8 cellular contexts compared by ENCODE assay signal in genomic region chr1:156797212-156797871, GRCh38. TPM values are rescaled to one million over a fixed set of nuclear protein-coding genes. Genes with fewer than 3 reads are reported as not detected.
DNase-seq lines count a peak whose midpoint lies in the region; ATAC-seq and TF ChIP-seq lines count a peak whose summit lies in the region.

No MANE protein-coding gene starts in this region.

- TF ChIP-seq POLR2A in vagina (IDR thresholded peaks at IDR 0.05): no peak

- peaks cover 80% of the 10 kb centered on the region for H3K36me3 ChIP-seq in A673 (ENCODE audit: insufficient read depth, low read length, poor library complexity, severe bottlenecking)
- H3K36me3 ChIP-seq in GM06990 (ENCODE audit: control insufficient read depth, insufficient read depth, low read length): peaks cover 30% of the 10 kb centered on the region
- H3K36me3 ChIP-seq in lung (ENCODE audit: control insufficient read depth in 2 of 2, insufficient read depth in 2 of 2, low read length in 2 of 2): peaks cover 43 to 56% of the 10 kb centered on the region in 2 donors
- peaks cover 0 to 68% of the 10 kb centered on the region in 2 donors for H3K36me3 ChIP-seq in vagina
- H3K36me3 ChIP-seq in MG63: peaks cover 90% of the 10 kb centered on the region

- intact Hi-C loops in A673 (cut with micrococcal nuclease; ENCODE audit: unreplicated experiment) (loop anchor here (2.0 kb wide), 1 partner anchor 63 kb away; the partner anchor contains the start of gene NTRK1), vagina (cut with DNase I) (no loop called here)

- H3K4me3 ChIP-seq in A673 (ENCODE audit: low read depth, low read length, poor library complexity, severe bottlenecking) (no peak overlapping the region), GM06990 (replicated peaks; ENCODE audit: low read depth, low read length) (no peak overlapping the region), lung (no peak overlapping the region), vagina (no peak overlapping the region), MG63 (no peak overlapping the region)

- H3K4me1 ChIP-seq in A673 (ENCODE audit: insufficient read depth, low read length, poor library complexity, severe bottlenecking): peaks cover 24% of the 10 kb centered on the region
- H3K4me1 ChIP-seq in lung (ENCODE audit: control insufficient read depth in 2 of 2, insufficient read depth in 2 of 2, low read length in 2 of 2): peaks cover 0 to 3% of the 10 kb centered on the region in 2 donors
- peaks cover 15% of the 10 kb centered on the region for H3K4me1 ChIP-seq in vagina

- H3K9me3 ChIP-seq in A673 (ENCODE audit: low read depth, low read length, poor library complexity, severe bottlenecking) (no peaks in the 10 kb centered on the region), lung (ENCODE audit: control insufficient read depth in 2 of 2, insufficient read depth in 1 of 2, low read length in 1 of 2) (no peaks in the 10 kb centered on the region), vagina (no peaks in the 10 kb centered on the region), MG63 (no peaks in the 10 kb centered on the region)

- 56 to 58% methylated on average over 4 of the region's 4 CpGs for WGBS in lung, 2 donors

- no TSS peak for BruUV-seq in A673 (replicated peaks; lab: Mats Ljungman, UMichigan)

- H3K27me3 ChIP-seq in A673 (replicated peaks; ENCODE audit: insufficient read depth, low read depth, low read length, poor library complexity): no peaks in the 10 kb centered on the region
- no peaks in the 10 kb centered on the region for H3K27me3 ChIP-seq in GM06990 (replicated peaks; ENCODE audit: control insufficient read depth, insufficient read depth, low read length)
- no peaks in the 10 kb centered on the region for H3K27me3 ChIP-seq in lung (ENCODE audit: control insufficient read depth, insufficient read depth)
- no peaks in the 10 kb centered on the region for H3K27me3 ChIP-seq in vagina
- no peaks in the 10 kb centered on the region for H3K27me3 ChIP-seq in MG63

- DNase-seq in A673 (ENCODE audit: low spot score): peak; percentile 70
- DNase-seq in GM06990 (ENCODE audit: extremely low read depth, insufficient read length): no peak
- peak; percentile 76 for DNase-seq in NCI-H1694 (lab: John Stamatoyannopoulos, UW)
- DNase-seq in T1000 (lab: John Stamatoyannopoulos, UW): peak; percentile 19
- DNase-seq in central memory CD4-positive, alpha-beta T cell: peak; percentile 65
- DNase-seq in lung (ENCODE audit: low spot score): no peak
- no peak for DNase-seq in vagina (ENCODE audit: extremely low spot score in 2 of 2)
- no peak for DNase-seq in MG63

- TF ChIP-seq CTCF in A673 (conservative IDR thresholded peaks at IDR 0.05; ENCODE audit: low read depth, low read length) (peak; percentile 90), GM06990 (IDR thresholded peaks at IDR 0.05; ENCODE audit: insufficient read depth, low read length, poor library complexity, severe bottlenecking) (peak; percentile 87), lung (IDR thresholded peaks at IDR 0.05; ENCODE audit: control extremely low read depth, extremely low read depth) (peak; percentile 75), vagina (IDR thresholded peaks at IDR 0.05) (peak in 2 of 3 experiments; percentile 35 to 60)

- POLR2A ChIA-PET in A673 (lab: Charles Lee; ENCODE audit: low non-redundant PET): no interaction called here

- H3K27ac ChIP-seq in A673 (ENCODE audit: low read depth, low read length, poor library complexity, severe bottlenecking) (no peak overlapping the region), lung (ENCODE audit: low read depth in 1 of 2, low read length in 1 of 2) (no peak overlapping the region), vagina (no peak overlapping the region)

- no peak for ATAC-seq in lung (ENCODE audit: insufficient read depth, low FRiP score)

- CTCF ChIA-PET in A673 (lab: Charles Lee): no interaction called here

RNA-seq across cellular contexts. Expression of gene SH2D2A, which starts 19.3 kb away (rescaled TPM):
- total RNA-seq in A673 (2021) (3.5 and 6.0 TPM in 2 replicates), lung (1 to 10 TPM; 1.6 to 2.4 TPM), vagina (4.9 TPM)
- 1 to 10 TPM; 1.1 to 3.0 TPM for polyA plus RNA-seq in lung
- not detected in 2 replicates for total RNA-seq in MG63 (2014; rRNA removed; shearing (Covaris generic); ENCODE audit: low replicate concordance)

RNA-seq across cellular contexts. Expression of gene PRCC, which starts 30.0 kb away (rescaled TPM):
- total RNA-seq in A673 (2021) (121 and 125 TPM in 2 replicates), lung (10 to 100 TPM; 38.5 to 52.7 TPM), vagina (30.4 TPM)
- polyA plus RNA-seq in lung: 10 to 100 TPM; 36.2 to 40.0 TPM
- total RNA-seq in MG63 (2014; rRNA removed; shearing (Covaris generic); ENCODE audit: low replicate concordance): 56.9 and 65.6 TPM in 2 replicates

RNA-seq across cellular contexts. Expression of gene HDGF, which starts 45.9 kb away (rescaled TPM):
- total RNA-seq in A673 (2021) (477 and 536 TPM in 2 replicates), lung (100 to 1,000 TPM; 184 to 187 TPM), vagina (154 TPM)
- polyA plus RNA-seq in lung: 100 to 1,000 TPM; 104 to 226 TPM
- 565 and 817 TPM in 2 replicates for total RNA-seq in MG63 (2014; rRNA removed; shearing (Covaris generic); ENCODE audit: low replicate concordance)

RNA-seq across cellular contexts. Expression of gene MRPL24, which starts 56.5 kb away (rescaled TPM):
- total RNA-seq in A673 (2021) (85.7 and 92.9 TPM in 2 replicates), lung (10 to 100 TPM; 26.7 to 65.4 TPM), vagina (40.0 TPM)
- 100 to 1,000 TPM in 1 of 2 donors, 10 to 100 TPM in 1; 93.6 to 120 TPM for polyA plus RNA-seq in lung
- 189 and 246 TPM in 2 replicates for total RNA-seq in MG63 (2014; rRNA removed; shearing (Covaris generic); ENCODE audit: low replicate concordance)

Comparison
In these comparisons a context has a peak if more than half of its experiments do, and no peak if none do; other contexts are left out.
1. DNase-seq: peak in A673 (single experiment), NCI-H1694 (single experiment), T1000 (single experiment) and central memory CD4-positive, alpha-beta T cell (single experiment); none in GM06990 (single experiment), lung (single experiment), vagina (0 of 2) and MG63 (single experiment).
2. Peak in every context shown above with its lines, with median percentiles within 50 percentile points of each other: CTCF ChIP-seq.